In the genomic region with DNA sequence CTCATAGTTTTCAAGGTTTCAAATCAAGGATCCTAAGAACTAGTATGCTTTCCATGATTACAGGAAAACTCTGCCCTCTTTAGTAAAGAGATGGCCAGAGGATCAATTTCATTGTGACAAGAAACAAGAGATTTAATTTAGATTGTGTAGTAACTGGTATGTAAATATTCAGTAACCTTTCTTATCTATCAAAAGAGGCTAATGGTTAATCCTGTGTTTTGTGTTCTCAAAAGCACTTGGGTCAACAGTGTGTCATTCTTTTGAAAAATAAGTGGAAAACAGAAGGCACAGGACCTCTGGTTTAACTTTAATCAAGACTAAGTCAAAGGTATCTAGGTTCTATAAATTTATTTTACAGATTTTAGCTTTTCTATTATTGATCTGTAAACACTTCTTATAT, we compare ENCODE assay signal across 1 cellular context.
TF ChIP-seq lines count a peak whose summit lies in the region.

No MANE protein-coding gene starts in this region.

TF ChIP-seq in A549, 52 proteins besides CTCF, POLR2A, EP300 and RAD21 (continued from another document):
- TF ChIP-seq, protein P1, sequence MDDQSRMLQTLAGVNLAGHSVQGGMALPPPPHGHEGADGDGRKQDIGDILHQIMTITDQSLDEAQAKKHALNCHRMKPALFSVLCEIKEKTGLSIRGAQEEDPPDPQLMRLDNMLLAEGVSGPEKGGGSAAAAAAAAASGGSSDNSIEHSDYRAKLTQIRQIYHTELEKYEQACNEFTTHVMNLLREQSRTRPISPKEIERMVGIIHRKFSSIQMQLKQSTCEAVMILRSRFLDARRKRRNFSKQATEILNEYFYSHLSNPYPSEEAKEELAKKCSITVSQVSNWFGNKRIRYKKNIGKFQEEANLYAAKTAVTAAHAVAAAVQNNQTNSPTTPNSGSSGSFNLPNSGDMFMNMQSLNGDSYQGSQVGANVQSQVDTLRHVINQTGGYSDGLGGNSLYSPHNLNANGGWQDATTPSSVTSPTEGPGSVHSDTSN (IDR thresholded peaks at IDR 0.05): no peak
- TF ChIP-seq BHLHE40 (IDR thresholded peaks at IDR 0.05; ENCODE audit: low read depth, low read length) (no peak), ZC3H11A (IDR thresholded peaks at IDR 0.05) (no peak), RFX5 (IDR thresholded peaks at IDR 0.05) (no peak), RARB (CRISPR knock-in tag; IDR thresholded peaks at IDR 0.05) (no peak), NPAS2 (CRISPR knock-in tag; IDR thresholded peaks at IDR 0.05; ENCODE audit: borderline replicate concordance) (no peak), CHD4 (IDR thresholded peaks at IDR 0.05; ENCODE audit: borderline replicate concordance) (no peak)
